ENCODE assay signal across 8 cellular contexts in genomic region chr16:75251280-75252048, GRCh38. TPM values are rescaled to one million over a fixed set of nuclear protein-coding genes. Genes with fewer than 3 reads are reported as not detected.
A peak's percentile ranks its signal among the peaks of the same experiment; 100 is the strongest.
DNase-seq lines count a peak whose midpoint lies in the region; ATAC-seq and TF ChIP-seq lines count a peak whose summit lies in the region.

A gene with protein sequence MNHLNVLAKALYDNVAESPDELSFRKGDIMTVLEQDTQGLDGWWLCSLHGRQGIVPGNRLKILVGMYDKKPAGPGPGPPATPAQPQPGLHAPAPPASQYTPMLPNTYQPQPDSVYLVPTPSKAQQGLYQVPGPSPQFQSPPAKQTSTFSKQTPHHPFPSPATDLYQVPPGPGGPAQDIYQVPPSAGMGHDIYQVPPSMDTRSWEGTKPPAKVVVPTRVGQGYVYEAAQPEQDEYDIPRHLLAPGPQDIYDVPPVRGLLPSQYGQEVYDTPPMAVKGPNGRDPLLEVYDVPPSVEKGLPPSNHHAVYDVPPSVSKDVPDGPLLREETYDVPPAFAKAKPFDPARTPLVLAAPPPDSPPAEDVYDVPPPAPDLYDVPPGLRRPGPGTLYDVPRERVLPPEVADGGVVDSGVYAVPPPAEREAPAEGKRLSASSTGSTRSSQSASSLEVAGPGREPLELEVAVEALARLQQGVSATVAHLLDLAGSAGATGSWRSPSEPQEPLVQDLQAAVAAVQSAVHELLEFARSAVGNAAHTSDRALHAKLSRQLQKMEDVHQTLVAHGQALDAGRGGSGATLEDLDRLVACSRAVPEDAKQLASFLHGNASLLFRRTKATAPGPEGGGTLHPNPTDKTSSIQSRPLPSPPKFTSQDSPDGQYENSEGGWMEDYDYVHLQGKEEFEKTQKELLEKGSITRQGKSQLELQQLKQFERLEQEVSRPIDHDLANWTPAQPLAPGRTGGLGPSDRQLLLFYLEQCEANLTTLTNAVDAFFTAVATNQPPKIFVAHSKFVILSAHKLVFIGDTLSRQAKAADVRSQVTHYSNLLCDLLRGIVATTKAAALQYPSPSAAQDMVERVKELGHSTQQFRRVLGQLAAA (minus strand): TSS chr16:75251624. CDS start chr16:75251482, 142 bp downstream.

- no peak within 1 kb of the TSS for H4K8ac ChIP-seq in H9 (replicated peaks; ENCODE audit: insufficient read length, low read depth, low read length)

- peak within 1 kb of the TSS; percentile 12 for H3K4ac ChIP-seq in H9 (ENCODE audit: low read depth, low read length)

- peak within 1 kb of the TSS; percentile 76 for H4K91ac ChIP-seq in H9 (ENCODE audit: insufficient read length, low read depth, low read length)

- peak; percentile 16 to 44 for ATAC-seq in naive B cell (ENCODE audit: low read depth in 2 of 2)

- H2BK20ac ChIP-seq in H9 (ENCODE audit: low read depth, low read length, poor library complexity, severe bottlenecking), result no peak within 1 kb of the TSS

- H3K27me3 ChIP-seq in H9 (ENCODE audit: insufficient read depth, low read length), result no peaks in the 10 kb centered on the region
- no peaks in the 10 kb centered on the region for H3K27me3 ChIP-seq in vagina

- peak within 1 kb of the TSS; percentile 77 for H3K9ac ChIP-seq in H9 (ENCODE audit: extremely low read depth, insufficient read length, low read length)

- peak within 1 kb of the TSS; percentile 74 for H2BK12ac ChIP-seq in H9 (ENCODE audit: insufficient read length, low read depth, low read length)

- peaks cover 6% of the 10 kb centered on the region for H3K79me1 ChIP-seq in H9 (ENCODE audit: insufficient read depth, low read depth, low read length, poor library complexity, severe bottlenecking)

- H3K9me3 ChIP-seq in H9 (ENCODE audit: control insufficient read depth, low read depth, low read length) (no peaks in the 10 kb centered on the region), vagina (no peaks in the 10 kb centered on the region)

- H3K23me2 ChIP-seq in H9 (ENCODE audit: insufficient read length, low read depth, low read length, poor library complexity, severe bottlenecking), result peaks cover 15% of the 10 kb centered on the region

- no peak for TF ChIP-seq CTCF in H9 (conservative IDR thresholded peaks at IDR 0.05)
- TF ChIP-seq CTCF in VCaP (conservative IDR thresholded peaks at IDR 0.05), result no peak
- TF ChIP-seq CTCF in fibroblast of pulmonary artery (IDR thresholded peaks at IDR 0.05; ENCODE audit: low read length, missing control alignments), result no peak
- no peak for TF ChIP-seq CTCF in vagina (IDR thresholded peaks at IDR 0.05)

- H3K23ac ChIP-seq in H9 (ENCODE audit: insufficient read length, low read depth, low read length), result no peak within 1 kb of the TSS

- H3K4me3 ChIP-seq in fibroblast of pulmonary artery (replicated peaks; ENCODE audit: low read depth, low read length) (peak within 1 kb of the TSS; percentile 71), vagina (peak within 1 kb of the TSS; percentile 57 to 85)

- WGBS in H9 (ENCODE audit: extremely low coverage, insufficient read length, low lambda C conversion rate), result no CpG with 5 or more reads among the region's 84 CpGs

- no peak within 1 kb of the TSS for H2BK120ac ChIP-seq in H9 (ENCODE audit: low read depth, low read length, poor library complexity, severe bottlenecking)

- H3K4me1 ChIP-seq in H9 (ENCODE audit: insufficient read depth, low read length) (peaks cover 22% of the 10 kb centered on the region; the same call in 1 of the 2 replicates), vagina (peaks cover 93% of the 10 kb centered on the region)

- H3K27ac Mint-ChIP-seq in H9 (peak within 1 kb of the TSS; percentile 94 to 99 (median 95)), naive B cell (peak within 1 kb of the TSS in 2 of 6 donors; percentile 38 to 47)

- H4K5ac ChIP-seq in H9 (ENCODE audit: insufficient read length, low read depth, low read length), result no peak within 1 kb of the TSS

- TF ChIP-seq POLR2A in vagina (IDR thresholded peaks at IDR 0.05), result peak in 1 of 2 donors; percentile 54

- H3K4me3 Mint-ChIP-seq in H9 (peak within 1 kb of the TSS; percentile 77 to 90), naive B cell (peak within 1 kb of the TSS; percentile 34 to 87 (median 72))

- H3K9me3 Mint-ChIP-seq in H9 (no peaks in the 10 kb centered on the region), naive B cell (peaks cover 0 to 3% (median 0%) of the 10 kb centered on the region in 7 donors)

- H3K27ac ChIP-seq in H9 (ENCODE audit: insufficient read length, low read depth, low read length) (peak within 1 kb of the TSS; percentile 82), VCaP (peak within 1 kb of the TSS; percentile 87), vagina (peak within 1 kb of the TSS; percentile 88)

- H3K14ac ChIP-seq in H9 (ENCODE audit: insufficient read depth, low read length), result peak within 1 kb of the TSS; percentile 90

- H3K18ac ChIP-seq in H9 (ENCODE audit: insufficient read length, low read depth, low read length), result peak within 1 kb of the TSS; percentile 77

- no peak within 1 kb of the TSS for H2BK15ac ChIP-seq in H9 (ENCODE audit: low read depth, low read length)

- H3K79me2 ChIP-seq in H9 (ENCODE audit: insufficient read depth, low read length), result peaks cover 47% of the 10 kb centered on the region; the same call in 1 of the 2 replicates

- peak within 1 kb of the TSS; percentile 71 for H3K4me2 ChIP-seq in H9 (ENCODE audit: insufficient read depth, insufficient read length, low read length)

- no peak within 1 kb of the TSS for H3K56ac ChIP-seq in H9 (ENCODE audit: insufficient read length, low read depth, low read length)

- H3K36me3 ChIP-seq in vagina, result no peaks in the 10 kb centered on the region

- intact Hi-C loops in vagina (cut with DNase I), result loop anchor here (5.0 kb wide), 1 partner anchor 51 kb away; no protein-coding TSS in a partner anchor

- H3K4me1 Mint-ChIP-seq in H9 (peaks cover 62 to 70% of the 10 kb centered on the region in 2 experiments), naive B cell (peaks cover 19 to 25% (median 22%) of the 10 kb centered on the region in 3 donors)

- H3K27me3 Mint-ChIP-seq in H9 (ENCODE audit: low read depth) (no peaks in the 10 kb centered on the region), naive B cell (peaks cover 55 to 90% (median 74%) of the 10 kb centered on the region in 3 donors)

- DNase-seq in A172 (ENCODE audit: low spot score) (peak; percentile 70), GM04504 (ENCODE audit: low read depth) (peak; percentile 85), H9 (peak; percentile 96), NCI-H1092 (lab: John Stamatoyannopoulos, UW) (peak; percentile 70), fibroblast of pulmonary artery (ENCODE audit: low read depth) (peak; percentile 91), naive B cell (no peak), vagina (ENCODE audit: extremely low spot score in 2 of 2) (no peak)

- H2BK5ac ChIP-seq in H9 (ENCODE audit: insufficient read length, low read length), result peak within 1 kb of the TSS; percentile 16

- no peak within 1 kb of the TSS for H2AK5ac ChIP-seq in H9 (ENCODE audit: insufficient read length, low read length)

- H4K20me1 ChIP-seq in H9 (ENCODE audit: control insufficient read depth, insufficient read depth, insufficient read length), result no peaks in the 10 kb centered on the region

- no peak within 1 kb of the TSS for H2AFZ ChIP-seq in H9 (ENCODE audit: low read length)

- no peak within 1 kb of the TSS for H3T11ph ChIP-seq in H9 (ENCODE audit: low read length)

- H3K36me3 Mint-ChIP-seq in H9 (ENCODE audit: insufficient read depth in 1 of 3, low read depth in 3 of 3) (peaks cover 0 to 2% (median under 1%) of the 10 kb centered on the region in 3 experiments; a peak in 1 of 7 replicates), naive B cell (no peaks in the 10 kb centered on the region)

RNA-seq across cellular contexts. Expression of the gene that starts here (rescaled TPM):
- 85.8 and 106 TPM in 2 replicates for total RNA-seq in A172 (2014; rRNA removed; shearing (Covaris generic))
- total RNA-seq in H9 (2021) (97.1 and 102 TPM in 2 replicates), vagina (39.5 TPM)
- polyA plus RNA-seq in naive B cell (ENCODE audit: low read depth in 6 of 6), result not detected

Comparison
In these comparisons a context has a peak if more than half of its experiments do, and no peak if none do; other contexts are left out.
1. Peak in ATAC-seq in naive B cell; RNA of the gene not detected or under 1 TPM.
2. DNase-seq: peak in A172 (single experiment), GM04504 (single experiment), H9 (single experiment), NCI-H1092 (single experiment) and fibroblast of pulmonary artery (single experiment); none in naive B cell (single experiment) and vagina (0 of 2).
3. Peak in every context shown above with its lines, with median percentiles within 50 percentile points of each other: H3K27ac ChIP-seq.